9 cellular contexts compared by ENCODE assay signal in the genomic region with DNA sequence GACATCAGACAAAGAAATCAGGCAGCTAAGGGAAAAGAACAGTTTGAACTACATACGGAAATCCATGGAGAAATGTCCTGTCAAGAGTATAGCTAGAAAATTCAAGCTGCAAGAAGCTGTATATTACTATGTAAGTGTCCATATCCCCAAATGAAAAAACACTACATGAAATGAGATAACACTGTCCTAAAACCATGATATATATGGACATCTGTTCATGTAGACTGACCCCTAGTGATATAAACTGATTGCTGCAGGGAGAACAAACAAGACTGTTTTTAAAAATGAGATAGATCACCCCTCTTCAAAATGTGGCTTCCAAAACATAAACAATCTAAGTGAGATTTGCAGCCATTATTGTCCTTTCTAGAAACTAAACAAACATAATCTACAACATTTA.
DNase-seq lines count a peak whose midpoint lies in the region; ATAC-seq and TF ChIP-seq lines count a peak whose summit lies in the region.
"Had no signal": no experiment of that assay in that cellular context is flagged by ENCODE, and none has a peak within 500 bp of the region (broad histone marks: within the 10 kb centered on the region; RNA-seq: fewer than 3 reads in every experiment).

No MANE protein-coding gene starts in this region.

- H3K4me1 ChIP-seq in BE2C (no peaks in the 10 kb centered on the region), aorta (ENCODE audit: control insufficient read depth in 1 of 2, insufficient read depth in 2 of 2, low read length in 2 of 2) (no peaks in the 10 kb centered on the region)

- ATAC-seq in HG02885 (IDR thresholded peaks at IDR 0.05; ENCODE audit: poor library complexity, unreplicated experiment), result peak; percentile 65
- ATAC-seq in left colon, result peak; percentile 39
- ATAC-seq in aorta (ENCODE audit: low FRiP score), result no peak

- H3K4me3 ChIP-seq in BE2C (ENCODE audit: low read depth, low read length) (no peak overlapping the region), aorta (ENCODE audit: low read length in 2 of 2) (no peak overlapping the region)

- H3K27ac ChIP-seq in aorta (ENCODE audit: low read depth in 1 of 2, low read length in 2 of 2), result no peak overlapping the region

- no peaks in the 10 kb centered on the region for H3K27me3 ChIP-seq in BE2C
- no peaks in the 10 kb centered on the region for H3K27me3 ChIP-seq in aorta (ENCODE audit: control insufficient read depth in 1 of 2, insufficient read depth in 2 of 2, low read length in 1 of 2)

- intact Hi-C loops in left colon (cut with DNase I, micrococcal nuclease), result loop anchor here in 1 of 2 donors (10.0 kb wide), 1 partner anchor 1888 kb away; no protein-coding TSS in a partner anchor
- intact Hi-C loops in aorta (cut with DNase I), result loop anchor here (10.0 kb wide), 2 partner anchors 238 to 1888 kb away; no protein-coding TSS in a partner anchor

- DNase-seq in BE2C (no peak), SKM-1 treated with dmso at 0.1 percent for 144 hours (lab: John Stamatoyannopoulos, UW; ENCODE audit: unreplicated experiment) (peak; percentile 4), left colon (no peak), GM20000 (ENCODE audit: low spot score) (no peak), EL (no peak), aorta (no peak), T-helper 9 cell (no peak)
- DNase-seq: activated CD4-positive, alpha-beta T cell treated with anti-CD3 and anti-CD28 coated beads, Interleukin-2, amount 50 U/mL, for 48 hours had no signal

- 69 to 70% methylated on average over 1 of the region's 1 CpG for WGBS in aorta, 2 donors

- no peaks in the 10 kb centered on the region for H3K36me3 ChIP-seq in BE2C
- no peaks in the 10 kb centered on the region for H3K36me3 ChIP-seq in aorta (ENCODE audit: control insufficient read depth in 1 of 2, insufficient read depth in 2 of 2, low read length in 1 of 2)

- TF ChIP-seq CTCF in BE2C (IDR thresholded peaks at IDR 0.05; ENCODE audit: low read depth, low read length) (peak; percentile 60), GM20000 (IDR thresholded peaks at IDR 0.05; ENCODE audit: extremely low read depth, missing control alignments) (no peak)

- H3K9me3 ChIP-seq in BE2C (no peaks in the 10 kb centered on the region), aorta (ENCODE audit: control insufficient read depth, low read length) (no peaks in the 10 kb centered on the region)
